In genomic region chr2:226758886-226759660, GRCh38 we compare ENCODE assay signal across 12 cellular contexts. TPM values are rescaled to one million over a fixed set of nuclear protein-coding genes. Genes with fewer than 3 reads are reported as not detected.
DNase-seq lines count a peak whose midpoint lies in the region; ATAC-seq, FAIRE-seq and TF ChIP-seq lines count a peak whose summit lies in the region.
"Had no signal": no experiment of that assay in that cellular context is flagged by ENCODE, and none has a peak within 500 bp of the region (broad histone marks: within the 10 kb centered on the region; RNA-seq: fewer than 3 reads in every experiment).

No MANE protein-coding gene starts in this region.

- peak overlapping the region; percentile 80; the same call in 1 of the 2 replicates for H3K18ac ChIP-seq in IMR-90 (ENCODE audit: low read depth, low read length)

- H3K27ac ChIP-seq in A549 (peak overlapping the region; percentile 38 to 67; a peak in 5 of 6 replicates), IMR-90 (ENCODE audit: insufficient read depth, low read length) (peak overlapping the region; percentile 96), lung (ENCODE audit: low read depth in 1 of 2, low read length in 1 of 2) (peak overlapping the region; percentile 69 to 70), testis (no peak overlapping the region)
- H3K27ac ChIP-seq: prostate gland had no signal

- in situ Hi-C loops in IMR-90 (cut with MboI; ENCODE audit: low sequenced_read_pairs) = no loop called here

- H3K4me1 ChIP-seq in A549 (peaks cover 73% of the 10 kb centered on the region), IMR-90 (ENCODE audit: control insufficient read depth, insufficient read depth, low read length) (peaks cover 28% of the 10 kb centered on the region), lung (ENCODE audit: control insufficient read depth in 2 of 2, insufficient read depth in 2 of 2, low read length in 2 of 2) (peaks cover 0 to 28% of the 10 kb centered on the region in 2 donors), testis (peaks cover 10% of the 10 kb centered on the region)
- H3K4me1 ChIP-seq: prostate gland had no signal

- H4K5ac ChIP-seq in IMR-90 (ENCODE audit: low read depth, low read length) = peak overlapping the region; percentile 57

- no peak for TF ChIP-seq EP300 in A549 (IDR thresholded peaks at IDR 0.05)

- H2AK5ac ChIP-seq in IMR-90 (ENCODE audit: low read depth, low read length) = peak overlapping the region; percentile 64; the same call in 1 of the 2 replicates

- H2BK120ac ChIP-seq in IMR-90 (ENCODE audit: low read depth, low read length) = peak overlapping the region; percentile 77; the same call in 1 of the 2 replicates

- no peak overlapping the region for H2AK9ac ChIP-seq in IMR-90 (replicated peaks; ENCODE audit: low read depth, low read length, poor library complexity)

- H3K4me2 ChIP-seq in A549 (peak overlapping the region; percentile 71), IMR-90 (ENCODE audit: low read depth, low read length) (peak overlapping the region; percentile 77)

- H3K4ac ChIP-seq in IMR-90 (ENCODE audit: low read depth, low read length) = peak overlapping the region; percentile 73; the same call in 1 of the 2 replicates

- TF ChIP-seq POLR2A in A549 (IDR thresholded peaks at IDR 0.05; ENCODE audit: low read length) (no peak), IMR-90 (IDR thresholded peaks at IDR 0.05; ENCODE audit: low read depth, low read length) (no peak), testis (IDR thresholded peaks at IDR 0.05) (no peak)

- no peak overlapping the region for H2BK15ac ChIP-seq in IMR-90 (ENCODE audit: low read depth, low read length)

- peak overlapping the region; percentile 40; the same call in 1 of the 2 replicates for H2BK20ac ChIP-seq in IMR-90 (ENCODE audit: low read depth, low read length)

- no peak overlapping the region for H2AFZ ChIP-seq in IMR-90 (replicated peaks; ENCODE audit: low read length, poor library complexity)

- peaks cover 36% of the 10 kb centered on the region; the same call in 1 of the 2 replicates for H4K20me1 ChIP-seq in IMR-90 (ENCODE audit: insufficient read depth, low read length)

- H3K27me3 ChIP-seq in IMR-90 (ENCODE audit: control insufficient read depth, insufficient read depth, low read length) = no peaks in the 10 kb centered on the region
- H3K27me3 ChIP-seq in lung (ENCODE audit: control insufficient read depth, insufficient read depth) = no peaks in the 10 kb centered on the region
- H3K27me3 ChIP-seq in testis = no peaks in the 10 kb centered on the region

- TF ChIP-seq RAD21 in A549 (conservative IDR thresholded peaks at IDR 0.05 in 1 of 2, IDR thresholded peaks at IDR 0.05 in 1 of 2) (no peak), IMR-90 (IDR thresholded peaks at IDR 0.05; ENCODE audit: low read length) (no peak)

- TF ChIP-seq CTCF in A549 (IDR thresholded peaks at IDR 0.05) = no peak
- no peak for TF ChIP-seq CTCF in IMR-90 (conservative IDR thresholded peaks at IDR 0.05; ENCODE audit: low read depth, low read length)
- no peak for TF ChIP-seq CTCF in lung (IDR thresholded peaks at IDR 0.05; ENCODE audit: control extremely low read depth, extremely low read depth)
- no peak for TF ChIP-seq CTCF in testis (IDR thresholded peaks at IDR 0.05)

- no TSS peak for BruUV-seq in IMR-90 (replicated peaks; lab: Mats Ljungman, UMichigan)

- peak overlapping the region; percentile 31; the same call in 1 of the 2 replicates for H3K14ac ChIP-seq in IMR-90 (replicated peaks; ENCODE audit: low read depth, low read length)

- CTCF ChIA-PET in A549 (lab: Yijun Ruan, JAX) (no interaction called here), IMR-90 (lab: Yijun Ruan, JAX) (interaction anchor here (0.5 kb wide), 1 partner anchor 16 kb away, joined by 7 read pairs; no protein-coding TSS in a partner anchor)

- peak overlapping the region; percentile 1; the same call in 1 of the 2 replicates for H3K56ac ChIP-seq in IMR-90 (ENCODE audit: extremely low read depth, insufficient read depth, low read length)

- 13% methylated on average over 3 of the region's 3 CpGs for WGBS in A549 (ENCODE audit: missing lambda C conversion rate)
- WGBS in IMR-90 (ENCODE audit: extremely low coverage in 2 of 2, insufficient read length in 1 of 2), 2 experiments = no CpG with 5 or more reads among the region's 3 CpGs
- 60 to 71% methylated on average over 3 of the region's 3 CpGs for WGBS in lung, 2 donors
- WGBS in testis, 2 donors = 51 to 70% methylated on average over 3 of the region's 3 CpGs

- ATAC-seq in A549 (no peak), IMR-90 (ENCODE audit: low read depth) (peak; percentile 24), lung (ENCODE audit: insufficient read depth, low FRiP score) (peak; percentile 34), HG03469 (IDR thresholded peaks at IDR 0.05; ENCODE audit: unreplicated experiment) (no peak), GM19455 (IDR thresholded peaks at IDR 0.05; ENCODE audit: unreplicated experiment) (no peak)
- ATAC-seq: activated T-cell treated with anti-CD3 and anti-CD28 coated beads, Interleukin-2, amount 50 U/mL, for 72 hours had no signal

- H3K4me3 ChIP-seq in A549 (no peak overlapping the region; the same call in 2 of the 3 replicates), IMR-90 (ENCODE audit: insufficient read depth, low read depth, low read length) (no peak overlapping the region), lung (no peak overlapping the region), testis (no peak overlapping the region)
- H3K4me3 ChIP-seq: prostate gland had no signal

- peak overlapping the region in 1 of 2 experiments; percentile 71; a peak in 2 of 4 replicates for H4K8ac ChIP-seq in IMR-90 (ENCODE audit: low read depth in 2 of 2, low read length in 2 of 2)

- dilution Hi-C loops in IMR-90 (cut with HindIII; ENCODE audit: low sequenced_read_pairs, unreplicated experiment) = no loop called here

- H3K9ac ChIP-seq in IMR-90 (ENCODE audit: low read depth, low read length) = peak overlapping the region; percentile 51; the same call in 1 of the 2 replicates

- H3K9me1 ChIP-seq in IMR-90 (ENCODE audit: insufficient read depth, low read length) = peaks cover 6% of the 10 kb centered on the region

- peak overlapping the region; percentile 81 for H2BK5ac ChIP-seq in IMR-90 (ENCODE audit: low read depth, low read length, poor library complexity, severe bottlenecking)

- H3K9me3 ChIP-seq in A549 = no peaks in the 10 kb centered on the region
- H3K9me3 ChIP-seq in IMR-90 (ENCODE audit: control insufficient read depth, insufficient read depth, low read length) = no peaks in the 10 kb centered on the region
- no peaks in the 10 kb centered on the region for H3K9me3 ChIP-seq in lung (ENCODE audit: control insufficient read depth in 2 of 2, insufficient read depth in 1 of 2, low read length in 1 of 2)
- no peaks in the 10 kb centered on the region for H3K9me3 ChIP-seq in testis
- H3K9me3 ChIP-seq: prostate gland had no signal

- DNase-seq in A549 (ENCODE audit: low read depth in 1 of 2, low spot score in 1 of 2) (no peak), IMR-90 (peak; percentile 87), cerebellum (ENCODE audit: low spot score) (peak; percentile 7), lung (ENCODE audit: low spot score) (no peak), testis (no peak), T-helper 2 cell (no peak)
- DNase-seq: activated T-cell treated with anti-CD3 and anti-CD28 coated beads, Interleukin-2, amount 50 U/mL, for 72 hours; NCI-H774; T1000 had no signal

- peaks cover 8 to 55% of the 10 kb centered on the region in 2 experiments; a peak in 3 of 4 replicates for H3K79me1 ChIP-seq in IMR-90 (ENCODE audit: low read depth in 1 of 2, low read length in 2 of 2)

- FAIRE-seq in A549 (lab: Jason Lieb, UNC) = no peak

- peak overlapping the region; percentile 45; the same call in 1 of the 2 replicates for H4K91ac ChIP-seq in IMR-90 (ENCODE audit: insufficient read depth, low read depth, low read length)

- POLR2A ChIA-PET in A549 (lab: Yijun Ruan, JAX) = no interaction called here
- POLR2A ChIA-PET in IMR-90 (lab: Charles Lee; ENCODE audit: unreplicated experiment) = no interaction called here

- peaks cover 9% of the 10 kb centered on the region for H3K36me3 ChIP-seq in IMR-90 (ENCODE audit: control insufficient read depth, insufficient read depth, low read length)
- H3K36me3 ChIP-seq in lung (ENCODE audit: control insufficient read depth in 2 of 2, insufficient read depth in 2 of 2, low read length in 2 of 2) = no peaks in the 10 kb centered on the region
- no peaks in the 10 kb centered on the region for H3K36me3 ChIP-seq in testis (ENCODE audit: low read depth, missing control alignments)
- H3K36me3 ChIP-seq: prostate gland had no signal

- H3K23ac ChIP-seq in IMR-90 (ENCODE audit: low read depth, low read length) = peak overlapping the region; percentile 82; the same call in 1 of the 2 replicates

- intact Hi-C loops in IMR-90 (cut with micrococcal nuclease) = loop anchor here (5.0 kb wide), 1 partner anchor 33 kb away; no protein-coding TSS in a partner anchor
- intact Hi-C loops in testis (cut with DNase I; ENCODE audit: low total_unique reads) = no loop called here

TF ChIP-seq in A549, 52 proteins besides CTCF, POLR2A, EP300 and RAD21:
- TF ChIP-seq JUNB (IDR thresholded peaks at IDR 0.05) = 0 out of 2 replicates have a peak, but pooled peaks have one; percentile 18
- TF ChIP-seq SREBF2 (IDR thresholded peaks at IDR 0.05) = no peak
- TF ChIP-seq TP53 (CRISPR knock-in tag; IDR thresholded peaks at IDR 0.05) = no peak
- no peak for TF ChIP-seq CBX8 (IDR thresholded peaks at IDR 0.05)
- no peak for TF ChIP-seq FOSL2 (IDR thresholded peaks at IDR 0.05)
- TF ChIP-seq FOSL2 (CRISPR knock-in tag; IDR thresholded peaks at IDR 0.05) = peak; percentile 80
TF ChIP-seq in A549: peak in this region for 2.

TF ChIP-seq in IMR-90, 13 proteins besides CTCF, POLR2A, EP300 and RAD21 (continues in another document):
- TF ChIP-seq SMC3 (IDR thresholded peaks at IDR 0.05; ENCODE audit: low read depth, low read length) (no peak), FOS (IDR thresholded peaks at IDR 0.05; ENCODE audit: low read depth, low read length) (peak; percentile 93), BHLHE40 (IDR thresholded peaks at IDR 0.05; ENCODE audit: low read depth, low read length) (0 out of 2 replicates have a peak, but pooled peaks have one; percentile 9), MAFK (IDR thresholded peaks at IDR 0.05; ENCODE audit: low read depth, low read length) (no peak)

RNA-seq across cellular contexts. Expression of gene IRS1, which starts 40.5 kb away (rescaled TPM):
- polyA plus RNA-seq in A549 (2011; rRNA removed) (10.4 and 12.9 TPM in 2 replicates), A549 (2017; fragmentation: RNase III; extraction: RNeasy Plus Mini Kit Qiagen cat#74134 plus additional on column Dnase treatment) (13.1 to 15.6 TPM (median 13.9 TPM) in 3 replicates), IMR-90 (2012; rRNA removed) (37.1 and 44.5 TPM in 2 replicates), lung (1 to 10 TPM; 3.1 to 4.9 TPM), testis (ENCODE audit: insufficient read depth, low read depth, low replicate concordance) (3.1 TPM)
- 13.4 and 20.3 TPM in 2 replicates for polyA plus RNA-seq in A549 (2012; cell fraction: cytosol; rRNA removed)
- polyA plus RNA-seq in A549 (2012; cell fraction: nucleus; rRNA removed) = 15.9 and 22.7 TPM in 2 replicates
- polyA minus RNA-seq in A549 (2011; rRNA and poly(A)+ RNA removed) = 22.6 and 23.6 TPM in 2 replicates
- total RNA-seq in IMR-90 (2012; rRNA removed) (21.1 and 29.4 TPM in 2 replicates), cerebellum (12.2 TPM), lung (10 to 100 TPM; 10.9 to 36.7 TPM), testis (1 to 10 TPM; 3.1 to 5.9 TPM)
- 15.4 and 40.6 TPM in 2 replicates for polyA plus RNA-seq in IMR-90 (2012; cell fraction: cytosol; rRNA removed)
- 20.3 and 39.6 TPM in 2 replicates for polyA plus RNA-seq in IMR-90 (2012; cell fraction: nucleus; rRNA removed; ENCODE audit: low replicate concordance)

Comparison
In these comparisons a context has a peak if more than half of its experiments do, and no peak if none do; other contexts are left out.
1. ATAC-seq: peak in IMR-90 (single experiment) and lung (single experiment); none in A549 (0 of 2), HG03469 (single experiment) and GM19455 (single experiment).
2. DNase-seq: peak in IMR-90 (single experiment) and cerebellum (single experiment); none in A549 (0 of 2), lung (single experiment), testis (single experiment) and T-helper 2 cell (0 of 5).
3. H3K27ac ChIP-seq: peak in A549 (2 of 2), IMR-90 (single experiment) and lung (2 of 2); none in testis (0 of 2).